24 cellular contexts compared by ENCODE assay signal in the genomic region with DNA sequence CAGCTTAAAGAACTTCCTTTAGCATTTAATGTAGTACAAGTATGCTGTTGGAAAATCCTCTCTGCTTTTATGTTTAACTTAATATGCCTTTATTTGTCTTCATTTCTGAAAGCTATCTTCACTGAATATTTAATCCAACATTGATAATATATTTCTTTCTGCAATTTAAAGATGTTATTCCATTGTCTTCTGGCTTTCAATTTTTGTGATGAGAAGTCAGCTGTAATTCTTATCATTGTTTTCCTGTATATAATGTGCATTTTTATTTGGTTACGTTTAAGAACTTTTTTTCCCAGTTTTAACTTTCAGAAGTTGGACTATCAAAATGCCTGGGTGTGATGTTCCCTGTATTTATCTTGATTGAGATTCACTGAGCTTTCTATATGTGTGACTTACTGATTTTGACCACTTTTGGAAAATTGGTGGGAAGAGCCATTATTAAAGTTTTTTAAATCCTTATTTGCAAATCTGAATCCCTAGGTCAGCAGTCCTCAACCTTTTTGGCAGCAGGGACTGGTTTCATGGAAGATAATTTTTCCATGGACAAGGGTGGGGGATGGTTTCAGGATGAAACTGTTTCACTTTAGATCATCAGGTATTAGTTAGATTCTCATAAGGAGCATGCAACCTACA.
A peak's percentile ranks its signal among the peaks of the same experiment; 100 is the strongest.
DNase-seq lines count a peak whose midpoint lies in the region; ATAC-seq, FAIRE-seq and TF ChIP-seq lines count a peak whose summit lies in the region.
"Had no signal": no experiment of that assay in that cellular context is flagged by ENCODE, and none has a peak within 500 bp of the region (broad histone marks: within the 10 kb centered on the region; RNA-seq: fewer than 3 reads in every experiment).

No MANE protein-coding gene starts in this region.

- no peak overlapping the region for H3K9ac ChIP-seq in HepG2 (ENCODE audit: insufficient read depth, low read depth, low read length)
- H3K9ac ChIP-seq in K562 (ENCODE audit: insufficient read depth in 1 of 2, low read depth in 2 of 2, low read length in 2 of 2): no peak overlapping the region
- H3K9ac ChIP-seq: BLaER1 treated with 17β-estradiol and CSF1 and Interleukin-3, amounts not matched to agents 10 nM and 100 nM had no signal

- H3K4me3 ChIP-seq in HepG2 (replicated peaks in 1 of 3; ENCODE audit: insufficient read depth in 1 of 3, low read depth in 2 of 3, low read length in 3 of 3) (no peak overlapping the region), right lobe of liver (no peak overlapping the region), K562 (no peak overlapping the region), testis (no peak overlapping the region)
- H3K4me3 ChIP-seq: BLaER1 treated with 17β-estradiol and CSF1 and Interleukin-3, amounts not matched to agents 10 nM and 100 nM; GM23338 had no signal

- intact Hi-C loops in HepG2 (cut with micrococcal nuclease; ENCODE audit: unreplicated experiment) (no loop called here), right lobe of liver (cut with DNase I) (no loop called here), K562 (cut with micrococcal nuclease) (no loop called here), testis (cut with DNase I; ENCODE audit: low total_unique reads) (no loop called here)

- peaks cover 50% of the 10 kb centered on the region for H3K9me3 Mint-ChIP-seq in WTC11

- H3K27me3 ChIP-seq in HepG2 (ENCODE audit: control insufficient read depth in 1 of 2, insufficient read depth in 2 of 2, low read length in 2 of 2) (no peaks in the 10 kb centered on the region; a peak in 1 of 5 replicates), right lobe of liver (no peaks in the 10 kb centered on the region), K562 (ENCODE audit: control insufficient read depth in 2 of 2, insufficient read depth in 2 of 2, low read length in 2 of 2) (no peaks in the 10 kb centered on the region), testis (no peaks in the 10 kb centered on the region)
- H3K27me3 ChIP-seq: BE2C; BLaER1 treated with 17β-estradiol and CSF1 and Interleukin-3, amounts not matched to agents 10 nM and 100 nM had no signal

- peaks cover 16% of the 10 kb centered on the region for H3K9me3 ChIP-seq in HepG2 (ENCODE audit: low read length)
- H3K9me3 ChIP-seq in right lobe of liver: peaks cover 0 to 12% (median 3%) of the 10 kb centered on the region in 4 donors
- no peaks in the 10 kb centered on the region for H3K9me3 ChIP-seq in K562 (replicated peaks; ENCODE audit: control insufficient read depth, insufficient read depth, low read depth, low read length)
- H3K9me3 ChIP-seq in testis: no peaks in the 10 kb centered on the region

- WGBS in HepG2 (ENCODE audit: low lambda C conversion rate): 2% methylated on average over 1 of the region's 1 CpG
- 82% methylated on average over 1 of the region's 1 CpG for WGBS in right lobe of liver (ENCODE audit: insufficient coverage, low coverage, low lambda C conversion rate, missing lambda C conversion rate)
- 0% methylated on average over 1 of the region's 1 CpG for WGBS in K562 (ENCODE audit: insufficient coverage, low coverage, missing lambda C conversion rate)
- 83 to 88% methylated on average over 1 of the region's 1 CpG for WGBS in testis, 2 donors

- H3K4me1 ChIP-seq in HepG2 (ENCODE audit: insufficient read depth, low read length): no peaks in the 10 kb centered on the region
- H3K4me1 ChIP-seq in right lobe of liver: no peaks in the 10 kb centered on the region
- H3K4me1 ChIP-seq in K562 (replicated peaks in 1 of 2; ENCODE audit: control insufficient read depth in 2 of 2, insufficient read depth in 2 of 2, low read length in 2 of 2): no peaks in the 10 kb centered on the region
- H3K4me1 ChIP-seq in testis: no peaks in the 10 kb centered on the region
- H3K4me1 ChIP-seq: BE2C had no signal

- H3K4me1 Mint-ChIP-seq in WTC11: peaks cover 3% of the 10 kb centered on the region
- H3K4me1 Mint-ChIP-seq: GM23338 had no signal

- H3K27me3 Mint-ChIP-seq in WTC11 (ENCODE audit: low read depth): peaks cover 18% of the 10 kb centered on the region

- H3K27ac ChIP-seq in HepG2 (ENCODE audit: extremely low read length, insufficient read depth, low read length) (no peak overlapping the region), right lobe of liver (no peak overlapping the region), K562 (ENCODE audit: extremely low read depth, low read depth, low read length) (no peak overlapping the region), testis (no peak overlapping the region)
- H3K27ac ChIP-seq: 22Rv1; BLaER1 treated with 17β-estradiol and CSF1 and Interleukin-3, amounts not matched to agents 10 nM and 100 nM had no signal

- TF ChIP-seq RAD21 in HepG2 (CRISPR knock-in tag; IDR thresholded peaks at IDR 0.05) (no peak), K562 (CRISPR knock-in tag; conservative IDR thresholded peaks at IDR 0.05 in 1 of 2, IDR thresholded peaks at IDR 0.05 in 1 of 2) (no peak)

- in situ Hi-C loops in HepG2 (cut with HindIII; ENCODE audit: extremely low pct_ligation_motif_present, low pct_unique_long_range_greater_than_20kb): no loop called here
- in situ Hi-C loops in K562 (cut with MboI): no loop called here

- H3K4me2 ChIP-seq in HepG2 (ENCODE audit: low read depth, low read length) (no peak overlapping the region), K562 (ENCODE audit: insufficient read depth, low read length) (no peak overlapping the region)
- H3K4me2 ChIP-seq: BLaER1 treated with 17β-estradiol and CSF1 and Interleukin-3, amounts not matched to agents 10 nM and 100 nM; GM23338 had no signal

- BruUV-seq in HepG2 (replicated peaks; lab: Mats Ljungman, UMichigan) (no TSS peak), K562 (replicated peaks; lab: Mats Ljungman, UMichigan) (no TSS peak)

- POLR2A ChIA-PET in HepG2 (lab: Yijun Ruan, JAX): no interaction called here
- POLR2A ChIA-PET in WTC11 (lab: Charles Lee): no interaction called here
- POLR2A ChIA-PET in K562 (lab: Yijun Ruan, JAX): no interaction called here

- H4K20me1 ChIP-seq in HepG2 (ENCODE audit: insufficient read depth, low read length) (no peaks in the 10 kb centered on the region), K562 (replicated peaks; ENCODE audit: control insufficient read depth, insufficient read depth, low read length) (no peaks in the 10 kb centered on the region)

- H3K79me2 ChIP-seq in HepG2 (ENCODE audit: insufficient read depth, low read length) (no peaks in the 10 kb centered on the region), K562 (ENCODE audit: control insufficient read depth, insufficient read depth, low read length) (no peaks in the 10 kb centered on the region)

- DNase-seq in HepG2 (ENCODE audit: low spot score) (no peak), right lobe of liver (no peak), WTC11 (ENCODE audit: low spot score) (no peak), K562 (ENCODE audit: extremely low read depth in 1 of 4, low spot score in 3 of 4) (no peak), activated gamma-delta T cell (lab: John Stamatoyannopoulos, UW) (no peak), testis (no peak)
- DNase-seq in activated naive CD4-positive, alpha-beta T cell treated with Interleukin-2 at 50 U/mL for 16 hours: no peak
- DNase-seq: ACHN; AML-193; BE2C; Calu3; CD4-positive, alpha-beta memory T cell; COR-L47; DMS53; DMS79 treated with DMSO at 0.1 percent for 48 hours; GF-D8; H9 had no signal

- H3K36me3 ChIP-seq in HepG2 (replicated peaks in 1 of 2; ENCODE audit: control insufficient read depth in 1 of 2, insufficient read depth in 2 of 2, low read length in 2 of 2): no peaks in the 10 kb centered on the region
- H3K36me3 ChIP-seq in right lobe of liver: no peaks in the 10 kb centered on the region
- H3K36me3 ChIP-seq in K562 (ENCODE audit: control insufficient read depth, insufficient read depth, low read length): no peaks in the 10 kb centered on the region
- H3K36me3 ChIP-seq in testis (ENCODE audit: low read depth, missing control alignments): no peaks in the 10 kb centered on the region
- H3K36me3 ChIP-seq: BE2C had no signal

- CTCF ChIA-PET in HepG2 (lab: Yijun Ruan, JAX; ENCODE audit: low intra/inter-chr PET ratio, low total read pairs) (no interaction called here), WTC11 (lab: Charles Lee) (no interaction called here), K562 (lab: Yijun Ruan, JAX; ENCODE audit: low intra/inter-chr PET ratio) (no interaction called here)

- FAIRE-seq in HepG2 (lab: Jason Lieb, UNC) (no peak), K562 (lab: Jason Lieb, UNC) (no peak)
- FAIRE-seq: A204.1, GM12891, GM18507 had no signal

- ATAC-seq in HepG2 (no peak), right lobe of liver (no peak), WTC11 (no peak), K562 (no peak), HG03442 (IDR thresholded peaks at IDR 0.05; ENCODE audit: unreplicated experiment) (no peak)
- ATAC-seq: GM23338 had no signal

- no peak overlapping the region for H3K4me3 Mint-ChIP-seq in WTC11
- H3K4me3 Mint-ChIP-seq: GM23338, H9 had no signal

- no peaks in the 10 kb centered on the region for H3K9me1 ChIP-seq in K562 (ENCODE audit: control insufficient read depth, insufficient read depth, low read length)

- TF ChIP-seq CTCF in HepG2 (CRISPR knock-in tag; IDR thresholded peaks at IDR 0.05) (no peak), right lobe of liver (IDR thresholded peaks at IDR 0.05) (no peak), WTC11 (IDR thresholded peaks at IDR 0.05) (no peak), K562 (IDR thresholded peaks at IDR 0.05 in 2 of 3, conservative IDR thresholded peaks at IDR 0.05 in 1 of 3; ENCODE audit: insufficient read depth in 2 of 3, low read depth in 1 of 3, low read length in 3 of 3) (no peak), testis (IDR thresholded peaks at IDR 0.05) (no peak)

- no peak for TF ChIP-seq EP300 in HepG2 (IDR thresholded peaks at IDR 0.05; ENCODE audit: low read depth in 2 of 2, low read length in 2 of 2)
- TF ChIP-seq EP300 in HepG2 (CRISPR knock-in tag; IDR thresholded peaks at IDR 0.05; ENCODE audit: borderline replicate concordance): no peak
- no peak for TF ChIP-seq EP300 in K562 (IDR thresholded peaks at IDR 0.05; ENCODE audit: low read length)

- H2AFZ ChIP-seq in HepG2 (ENCODE audit: low read length) (no peak overlapping the region), K562 (ENCODE audit: low read depth, low read length) (no peak overlapping the region)
- H2AFZ ChIP-seq: GM23338 had no signal

- H3K27ac Mint-ChIP-seq in WTC11: no peak overlapping the region
- H3K27ac Mint-ChIP-seq: GM23338, H9 had no signal

- no peak for TF ChIP-seq POLR2A in HepG2 (IDR thresholded peaks at IDR 0.05; ENCODE audit: insufficient read depth in 1 of 2, low read depth in 2 of 2, low read length in 2 of 2)
- TF ChIP-seq POLR2A in right lobe of liver (IDR thresholded peaks at IDR 0.05): no peak
- no peak for TF ChIP-seq POLR2A in K562 (conservative IDR thresholded peaks at IDR 0.05)
- no peak for TF ChIP-seq POLR2A in testis (IDR thresholded peaks at IDR 0.05)

- H3K36me3 Mint-ChIP-seq in WTC11: peaks cover 15% of the 10 kb centered on the region

TF ChIP-seq in HepG2, 621 proteins besides CTCF, POLR2A, EP300 and RAD21 (continues in another document):
- peak; percentile 99 for TF ChIP-seq ZNF317 (CRISPR knock-in tag; IDR thresholded peaks at IDR 0.05)

TF ChIP-seq in WTC11, 78 proteins besides CTCF, POLR2A, EP300 and RAD21 (continues in another document):
- TF ChIP-seq ZNF317 (CRISPR knock-in tag; IDR thresholded peaks at IDR 0.05; ENCODE audit: borderline replicate concordance, low read depth): peak; percentile 93

TF ChIP-seq in K562, 482 proteins besides CTCF, POLR2A, EP300 and RAD21 (continues in another document):
- TF ChIP-seq SIX5 (IDR thresholded peaks at IDR 0.05; ENCODE audit: borderline replicate concordance in 1 of 2, insufficient read depth in 1 of 2, low read depth in 1 of 2, low read length in 2 of 2) (no peak), TRIM28 (IDR thresholded peaks at IDR 0.05) (peak; percentile 74)
